Comparison of ENCODE assay signal across 11 cellular contexts in genomic region chr16:10961231-10961630, GRCh38. TPM values are rescaled to one million over a fixed set of nuclear protein-coding genes. Genes with fewer than 3 reads are reported as not detected.
A peak's percentile ranks its signal among the peaks of the same experiment; 100 is the strongest.
DNase-seq lines count a peak whose midpoint lies in the region; ATAC-seq and TF ChIP-seq lines count a peak whose summit lies in the region.
"Had no signal": no experiment of that assay in that cellular context is flagged by ENCODE, and none has a peak within 500 bp of the region (broad histone marks: within the 10 kb centered on the region; RNA-seq: fewer than 3 reads in every experiment).

No MANE protein-coding gene starts in this region.

- H3K4me1 ChIP-seq in muscle layer of colon (ENCODE audit: insufficient read depth, low read length), result peaks cover 18% of the 10 kb centered on the region
- no peaks in the 10 kb centered on the region for H3K4me1 ChIP-seq in ovary (ENCODE audit: insufficient read depth)

- no peak overlapping the region for H3K4me3 ChIP-seq in epithelial cell of esophagus (ENCODE audit: low read length)
- H3K4me3 ChIP-seq in muscle layer of colon (ENCODE audit: low read depth in 1 of 2, low read length in 2 of 2), result no peak overlapping the region
- H3K4me3 ChIP-seq in ovary, result no peak overlapping the region
- H3K4me3 ChIP-seq in WERI-Rb-1 (ENCODE audit: low read depth, low read length), result no peak overlapping the region
- H3K4me3 ChIP-seq: BLaER1 treated with 17β-estradiol and CSF1 and Interleukin-3, amounts not matched to agents 10 nM and 100 nM; GM12878 had no signal

- H3K27ac ChIP-seq in muscle layer of colon (ENCODE audit: low read depth, low read length) (peak overlapping the region; percentile 30), ovary (no peak overlapping the region), WERI-Rb-1 (no peak overlapping the region)
- H3K27ac ChIP-seq: BLaER1 treated with 17β-estradiol and CSF1 and Interleukin-3, amounts not matched to agents 10 nM and 100 nM had no signal

- H3K36me3 ChIP-seq in muscle layer of colon (ENCODE audit: insufficient read depth, low read length), result peaks cover 29% of the 10 kb centered on the region
- no peaks in the 10 kb centered on the region for H3K36me3 ChIP-seq in ovary
- peaks cover 25% of the 10 kb centered on the region for H3K36me3 ChIP-seq in WERI-Rb-1

- no peak for DNase-seq in stimulated activated naive CD8-positive, alpha-beta T cell treated with anti-CD3 and anti-CD28 coated beads, Interleukin-15, amount 100 ng/mL, for 72 hours
- DNase-seq in epithelial cell of esophagus (ENCODE audit: low read depth) (peak; percentile 82), NCI-H510A treated with DMSO at 0.1 percent for 48 hours (lab: John Stamatoyannopoulos, UW) (no peak), ovary (no peak), WERI-Rb-1 (no peak)
- DNase-seq: NCI-H146 had no signal

- no peaks in the 10 kb centered on the region for H3K27me3 Mint-ChIP-seq in stimulated activated naive CD8-positive, alpha-beta T cell treated with anti-CD3 and anti-CD28 coated beads, Interleukin-15, Interleukin-2, amounts not matched to agents 100 ng/mL and 50 ng/mL, for 24 hours
- no peaks in the 10 kb centered on the region for H3K27me3 Mint-ChIP-seq in stimulated activated naive CD8-positive, alpha-beta T cell treated with anti-CD3 and anti-CD28 coated beads, Interleukin-15, amount 100 ng/mL, for 72 hours

- no peak overlapping the region for H3K4me3 Mint-ChIP-seq in stimulated activated naive CD8-positive, alpha-beta T cell treated with anti-CD3 and anti-CD28 coated beads, Interleukin-15, Interleukin-2, amounts not matched to agents 100 ng/mL and 50 ng/mL, for 24 hours
- H3K4me3 Mint-ChIP-seq in stimulated activated naive CD8-positive, alpha-beta T cell treated with anti-CD3 and anti-CD28 coated beads, Interleukin-15, amount 100 ng/mL, for 72 hours, result no peak overlapping the region

- peaks cover 6% of the 10 kb centered on the region for H3K9me3 Mint-ChIP-seq in stimulated activated naive CD8-positive, alpha-beta T cell treated with anti-CD3 and anti-CD28 coated beads, Interleukin-15, Interleukin-2, amounts not matched to agents 100 ng/mL and 50 ng/mL, for 24 hours
- peaks cover 5 to 6% of the 10 kb centered on the region in 2 donors for H3K9me3 Mint-ChIP-seq in stimulated activated naive CD8-positive, alpha-beta T cell treated with anti-CD3 and anti-CD28 coated beads, Interleukin-15, amount 100 ng/mL, for 72 hours

- H3K27ac Mint-ChIP-seq in stimulated activated naive CD8-positive, alpha-beta T cell treated with anti-CD3 and anti-CD28 coated beads, Interleukin-15, Interleukin-2, amounts not matched to agents 100 ng/mL and 50 ng/mL, for 24 hours, result peak overlapping the region; percentile 54
- peak overlapping the region in 1 of 2 donors; percentile 61 for H3K27ac Mint-ChIP-seq in stimulated activated naive CD8-positive, alpha-beta T cell treated with anti-CD3 and anti-CD28 coated beads, Interleukin-15, amount 100 ng/mL, for 72 hours

- no peak for ATAC-seq in stimulated activated naive CD8-positive, alpha-beta T cell treated with anti-CD3 and anti-CD28 coated beads, Interleukin-15, amount 100 ng/mL, for 72 hours
- ATAC-seq in GM21529 (IDR thresholded peaks at IDR 0.05; ENCODE audit: unreplicated experiment), result no peak
- ATAC-seq: GM12878 had no signal

- H3K27me3 ChIP-seq in muscle layer of colon (ENCODE audit: control insufficient read depth in 1 of 2, insufficient read depth in 2 of 2, low read length in 2 of 2) (no peaks in the 10 kb centered on the region), ovary (no peaks in the 10 kb centered on the region), WERI-Rb-1 (ENCODE audit: insufficient read depth, low read depth, severe bottlenecking) (no peaks in the 10 kb centered on the region)
- H3K27me3 ChIP-seq: BLaER1 treated with 17β-estradiol and CSF1 and Interleukin-3, amounts not matched to agents 10 nM and 100 nM had no signal

- no peak for TF ChIP-seq CTCF in epithelial cell of esophagus (IDR thresholded peaks at IDR 0.05; ENCODE audit: insufficient read depth, low read depth, low read length, missing control alignments)
- TF ChIP-seq CTCF in ovary (IDR thresholded peaks at IDR 0.05), result no peak
- no peak for TF ChIP-seq CTCF in WERI-Rb-1 (IDR thresholded peaks at IDR 0.05; ENCODE audit: low read depth, low read length)

- TF ChIP-seq EP300 in ovary (IDR thresholded peaks at IDR 0.05), result no peak

- 60 to 82% (median 76%) methylated on average over 7 of the region's 7 CpGs for WGBS in ovary, 3 donors

- H3K9me3 ChIP-seq in muscle layer of colon (ENCODE audit: low read length), result no peaks in the 10 kb centered on the region
- no peaks in the 10 kb centered on the region for H3K9me3 ChIP-seq in ovary
- no peaks in the 10 kb centered on the region for H3K9me3 ChIP-seq in WERI-Rb-1 (ENCODE audit: severe bottlenecking)
- H3K9me3 ChIP-seq: BLaER1 treated with 17β-estradiol and CSF1 and Interleukin-3, amounts not matched to agents 10 nM and 100 nM had no signal

- H3K4me1 Mint-ChIP-seq in stimulated activated naive CD8-positive, alpha-beta T cell treated with anti-CD3 and anti-CD28 coated beads, Interleukin-15, Interleukin-2, amounts not matched to agents 100 ng/mL and 50 ng/mL, for 24 hours (ENCODE audit: low read depth), result peaks cover 84% of the 10 kb centered on the region
- peaks cover 47% of the 10 kb centered on the region for H3K4me1 Mint-ChIP-seq in stimulated activated naive CD8-positive, alpha-beta T cell treated with anti-CD3 and anti-CD28 coated beads, Interleukin-15, amount 100 ng/mL, for 72 hours

- H3K9ac ChIP-seq in muscle layer of colon (ENCODE audit: low read length), result peak overlapping the region; percentile 10

- intact Hi-C loops in ovary (cut with DNase I), result loop anchor here in 3 of 4 donors (10.0 kb wide), 3 partner anchors 394 to 1104 kb away; no protein-coding TSS in a partner anchor

- no peak for TF ChIP-seq POLR2A in ovary (IDR thresholded peaks at IDR 0.05)

- peaks cover 77% of the 10 kb centered on the region for H3K36me3 Mint-ChIP-seq in stimulated activated naive CD8-positive, alpha-beta T cell treated with anti-CD3 and anti-CD28 coated beads, Interleukin-15, Interleukin-2, amounts not matched to agents 100 ng/mL and 50 ng/mL, for 24 hours (ENCODE audit: low read depth)

RNA-seq across cellular contexts. Expression of gene CLEC16A, which starts 16.9 kb away (rescaled TPM):
- total RNA-seq in ovary, result 10 to 100 TPM; 13.8 to 28.1 (median 18.1) TPM
- 10 to 100 TPM in 1 of 2 donors, 1 to 10 TPM in 1; 6.4 to 13.0 TPM for polyA plus RNA-seq in ovary

RNA-seq across cellular contexts. Expression of gene DEXI, which starts 19.0 kb away (rescaled TPM):
- total RNA-seq in ovary, result 10 to 100 TPM; 26.5 to 73.4 (median 49.7) TPM
- polyA plus RNA-seq in ovary, result 10 to 100 TPM; 31.3 to 43.6 TPM
